In genomic region chr10:17203416-17203815, GRCh38 we compare ENCODE assay signal across 14 cellular contexts.
"Had no signal": no experiment of that assay in that cellular context is flagged by ENCODE, and none has a peak within 500 bp of the region (broad histone marks: within the 10 kb centered on the region; RNA-seq: fewer than 3 reads in every experiment).

No MANE protein-coding gene starts in this region.

- H3K9me3 Mint-ChIP-seq: activated CD8-positive, alpha-beta T cell treated with anti-CD3 and anti-CD28 coated beads for 36 hours; neural crest cell; stimulated activated naive CD8-positive, alpha-beta T cell treated with anti-CD3 and anti-CD28 coated beads, Interleukin-15, amount 100 ng/mL, for 72 hours; T-helper 2 cell treated with Interferon-gamma antibody and Interleukin-4, amounts not matched to agents 5 μg/mL and 100 μg/mL, for 36 hours had no signal

- H3K27ac ChIP-seq: breast epithelium, foreskin keratinocyte, testis had no signal

- H3K9me3 ChIP-seq: breast epithelium, testis had no signal

- H3K4me3 ChIP-seq: breast epithelium, testis had no signal

- DNase-seq: activated CD4-positive, alpha-beta T cell treated with anti-CD3 and anti-CD28 coated beads for 4 hours; activated CD8-positive, alpha-beta memory T cell treated with anti-CD3 and anti-CD28 coated beads, Interleukin-2, amount 50 U/mL, for 4 hours; activated CD8-positive, alpha-beta T cell treated with anti-CD3 and anti-CD28 coated beads for 36 hours; amygdala; foreskin keratinocyte; left colon; mammary epithelial cell; stimulated activated CD4-positive, alpha-beta T cell treated with anti-CD3 and anti-CD28 coated beads, Interleukin-15, amount 100 ng/mL, for 24 hours; stimulated activated CD4-positive, alpha-beta T cell treated with anti-CD3 and anti-CD28 coated beads, Interleukin-4, amount 100 ng/mL, for 24 hours; stimulated activated naive CD8-positive, alpha-beta T cell treated with anti-CD3 and anti-CD28 coated beads, Interleukin-15, amount 100 ng/mL, for 72 hours; testis had no signal

- H3K4me3 Mint-ChIP-seq: activated CD8-positive, alpha-beta T cell treated with anti-CD3 and anti-CD28 coated beads for 36 hours; stimulated activated naive CD8-positive, alpha-beta T cell treated with anti-CD3 and anti-CD28 coated beads, Interleukin-15, amount 100 ng/mL, for 72 hours; T-helper 2 cell treated with Interferon-gamma antibody and Interleukin-4, amounts not matched to agents 5 μg/mL and 100 μg/mL, for 36 hours had no signal

- H3K36me3 ChIP-seq: breast epithelium had no signal

- H3K27me3 ChIP-seq: breast epithelium, foreskin keratinocyte, testis had no signal

- H3K27me3 Mint-ChIP-seq: activated CD8-positive, alpha-beta T cell treated with anti-CD3 and anti-CD28 coated beads for 36 hours; stimulated activated naive CD8-positive, alpha-beta T cell treated with anti-CD3 and anti-CD28 coated beads, Interleukin-15, amount 100 ng/mL, for 72 hours had no signal

- H3K27ac Mint-ChIP-seq: stimulated activated naive CD8-positive, alpha-beta T cell treated with anti-CD3 and anti-CD28 coated beads, Interleukin-15, amount 100 ng/mL, for 72 hours; T-helper 2 cell treated with Interferon-gamma antibody and Interleukin-4, amounts not matched to agents 5 μg/mL and 100 μg/mL, for 36 hours had no signal

- H3K4me1 ChIP-seq: breast epithelium had no signal

- ATAC-seq: activated CD8-positive, alpha-beta T cell treated with anti-CD3 and anti-CD28 coated beads for 36 hours; foreskin keratinocyte; left colon; stimulated activated naive CD8-positive, alpha-beta T cell treated with anti-CD3 and anti-CD28 coated beads, Interleukin-15, amount 100 ng/mL, for 72 hours had no signal
